2 cellular contexts compared by ENCODE assay signal in the genomic region with DNA sequence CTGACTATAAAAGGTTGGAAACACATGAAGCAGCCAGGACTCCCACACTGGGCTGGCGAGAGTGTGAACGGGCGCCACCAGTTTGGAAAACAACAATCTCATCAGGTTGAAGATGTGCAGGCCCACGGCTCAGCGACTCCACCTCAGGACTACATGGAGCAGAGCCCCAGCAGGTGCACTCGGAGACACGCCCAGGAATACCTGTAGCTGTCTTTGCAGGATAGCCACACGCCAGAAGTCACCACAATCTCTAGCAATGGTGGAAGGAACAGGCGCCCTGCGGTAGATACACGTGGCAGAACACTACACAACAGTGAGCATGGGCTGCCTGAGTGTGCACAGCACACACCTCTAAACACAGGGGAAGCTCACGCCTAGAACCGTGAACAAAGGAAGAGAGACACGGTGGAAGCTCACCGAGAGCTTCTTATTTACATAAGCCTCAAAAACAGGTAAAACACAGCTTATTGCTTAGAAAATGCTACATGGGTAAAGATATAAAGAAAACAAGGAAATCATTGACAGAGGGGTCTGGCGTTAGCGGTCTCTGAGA.
TF ChIP-seq lines count a peak whose summit lies in the region.

No MANE protein-coding gene starts in this region.

TF ChIP-seq in GM12891, 5 proteins besides CTCF, POLR2A, EP300 and RAD21:
- TF ChIP-seq PAX5 (IDR thresholded peaks at IDR 0.05; ENCODE audit: insufficient read depth, low read length, severe bottlenecking) = no peak
- no peak for TF ChIP-seq POLR2AphosphoS5 (IDR thresholded peaks at IDR 0.05; ENCODE audit: low read depth, low read length)
- no peak for TF ChIP-seq POU2F2 (IDR thresholded peaks at IDR 0.05; ENCODE audit: low read depth, low read length)
- TF ChIP-seq SPI1 (IDR thresholded peaks at IDR 0.05; ENCODE audit: low read depth, low read length) = no peak
- TF ChIP-seq TAF1 (IDR thresholded peaks at IDR 0.05; ENCODE audit: low read depth, low read length) = no peak
TF ChIP-seq in GM12891: peak in this region for 0.

TF ChIP-seq in IMR-90, 13 proteins besides CTCF, POLR2A, EP300 and RAD21:
- TF ChIP-seq CHD1 (IDR thresholded peaks at IDR 0.05; ENCODE audit: low read depth, low read length) (no peak), MAZ (IDR thresholded peaks at IDR 0.05; ENCODE audit: borderline replicate concordance, low read depth, low read length) (no peak), USF2 (IDR thresholded peaks at IDR 0.05; ENCODE audit: low read depth, low read length) (no peak), MXI1 (IDR thresholded peaks at IDR 0.05; ENCODE audit: borderline replicate concordance, low read depth, low read length) (no peak), MAFK (IDR thresholded peaks at IDR 0.05; ENCODE audit: low read depth, low read length) (no peak), RFX5 (IDR thresholded peaks at IDR 0.05; ENCODE audit: low read depth, low read length) (no peak), NFE2L2 (IDR thresholded peaks at IDR 0.05; ENCODE audit: low read depth, low read length) (no peak), ELK1 (IDR thresholded peaks at IDR 0.05; ENCODE audit: borderline replicate concordance, low read depth, low read length) (no peak), RCOR1 (IDR thresholded peaks at IDR 0.05; ENCODE audit: insufficient replicate concordance, low read length) (no peak), SMC3 (IDR thresholded peaks at IDR 0.05; ENCODE audit: low read depth, low read length) (no peak), BHLHE40 (IDR thresholded peaks at IDR 0.05; ENCODE audit: low read depth, low read length) (no peak), CEBPB (IDR thresholded peaks at IDR 0.05; ENCODE audit: low read depth, low read length) (no peak), FOS (IDR thresholded peaks at IDR 0.05; ENCODE audit: low read depth, low read length) (no peak)
TF ChIP-seq in IMR-90: peak in this region for 0.
